Comparison of ENCODE assay signal across 10 cellular contexts in the genomic region with DNA sequence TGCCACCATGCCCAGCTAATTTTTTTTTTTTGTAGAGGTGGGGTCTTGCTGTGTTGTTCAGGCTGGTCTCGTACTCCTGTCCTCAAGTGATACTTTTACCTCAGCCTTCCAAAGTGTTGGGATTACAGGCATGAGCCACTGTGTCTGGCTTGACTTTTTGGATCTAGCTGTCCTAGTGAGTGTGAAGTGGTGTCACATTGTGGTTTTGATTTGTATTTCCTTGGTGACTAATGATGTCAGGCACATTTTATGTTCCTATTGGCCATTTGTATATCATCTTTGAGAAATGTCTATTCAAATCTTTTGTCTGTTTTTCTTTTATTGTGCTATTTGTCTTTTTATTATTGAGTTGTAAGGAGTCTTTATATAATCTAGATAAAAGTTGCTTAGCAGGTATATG. TPM values are rescaled to one million over a fixed set of nuclear protein-coding genes. Genes with fewer than 3 reads are reported as not detected.
DNase-seq lines count a peak whose midpoint lies in the region; ATAC-seq, FAIRE-seq and TF ChIP-seq lines count a peak whose summit lies in the region.
"Had no signal": no experiment of that assay in that cellular context is flagged by ENCODE, and none has a peak within 500 bp of the region (broad histone marks: within the 10 kb centered on the region; RNA-seq: fewer than 3 reads in every experiment).

No MANE protein-coding gene starts in this region.

- intact Hi-C loops in naive thymus-derived CD4-positive, alpha-beta T cell (cut with micrococcal nuclease) = no loop called here

- CTCF ChIA-PET in GM10248 (lab: Yijun Ruan, JAX) = no interaction called here
- CTCF ChIA-PET in naive thymus-derived CD4-positive, alpha-beta T cell (lab: Charles Lee) = no interaction called here

- no peaks in the 10 kb centered on the region for H3K79me2 ChIP-seq in MM.1S (ENCODE audit: low read length)

- POLR2A ChIA-PET in GM10248 (lab: Yijun Ruan, JAX) = no interaction called here
- POLR2A ChIA-PET in naive thymus-derived CD4-positive, alpha-beta T cell (lab: Charles Lee) = no interaction called here

- H3K27me3 Mint-ChIP-seq in naive thymus-derived CD4-positive, alpha-beta T cell = no peaks in the 10 kb centered on the region

- FAIRE-seq in bronchial epithelial cell (lab: Jason Lieb, UNC) = no peak

- H3K9ac ChIP-seq in MM.1S (ENCODE audit: low read length) = no peak overlapping the region

- peak; percentile 12 for DNase-seq in GM10248 (ENCODE audit: extremely low spot score)
- DNase-seq in bronchial epithelial cell (ENCODE audit: low read depth) = peak; percentile 53
- DNase-seq in naive thymus-derived CD4-positive, alpha-beta T cell = peak in 5 of 9 donors; percentile 5 to 30 (median 13)
- no peak for DNase-seq in NK-92 (lab: John Stamatoyannopoulos, UW; ENCODE audit: unreplicated experiment)
- DNase-seq in MM.1S = no peak
- DNase-seq: uterus had no signal

- H4K20me1 ChIP-seq in MM.1S (ENCODE audit: insufficient read depth, low read length) = no peaks in the 10 kb centered on the region

- H3K36me3 ChIP-seq in bronchial epithelial cell (ENCODE audit: control insufficient read depth, insufficient read depth, low read length) = peaks cover 3% of the 10 kb centered on the region
- H3K36me3 ChIP-seq in naive thymus-derived CD4-positive, alpha-beta T cell (ENCODE audit: control insufficient read depth in 2 of 3, insufficient read depth in 3 of 3, low read length in 3 of 3) = peaks cover 0 to 28% (median 4%) of the 10 kb centered on the region in 3 experiments
- H3K36me3 ChIP-seq in MM.1S (replicated peaks; ENCODE audit: insufficient read depth, low read length) = peaks cover 16% of the 10 kb centered on the region; the same call in 1 of the 2 replicates
- H3K36me3 ChIP-seq: uterus had no signal

- no peaks in the 10 kb centered on the region for H3K9me3 ChIP-seq in naive thymus-derived CD4-positive, alpha-beta T cell (ENCODE audit: control insufficient read depth in 2 of 3, low read length in 3 of 3)
- no peaks in the 10 kb centered on the region for H3K9me3 ChIP-seq in MM.1S (replicated peaks; ENCODE audit: insufficient read depth, low read length)
- H3K9me3 ChIP-seq: uterus had no signal

- peaks cover 0 to 18% (median 12%) of the 10 kb centered on the region in 7 donors for H3K4me1 Mint-ChIP-seq in naive thymus-derived CD4-positive, alpha-beta T cell

- ATAC-seq in HG03066 (IDR thresholded peaks at IDR 0.05; ENCODE audit: low read depth, unreplicated experiment) = peak; percentile 54
- ATAC-seq in naive thymus-derived CD4-positive, alpha-beta T cell = peak; percentile 78
- ATAC-seq in HG02571 (IDR thresholded peaks at IDR 0.05; ENCODE audit: unreplicated experiment) = no peak
- no peak for ATAC-seq in GM21825 (IDR thresholded peaks at IDR 0.05; ENCODE audit: unreplicated experiment)

- H3K27me3 ChIP-seq in bronchial epithelial cell (ENCODE audit: control insufficient read depth, insufficient read depth, low read length) (no peaks in the 10 kb centered on the region), MM.1S (replicated peaks; ENCODE audit: insufficient read depth, low read length) (no peaks in the 10 kb centered on the region)
- H3K27me3 ChIP-seq in naive thymus-derived CD4-positive, alpha-beta T cell (ENCODE audit: control insufficient read depth in 2 of 2, insufficient read depth in 2 of 2, low read length in 2 of 2) = no peaks in the 10 kb centered on the region
- H3K27me3 ChIP-seq: uterus had no signal

- H3K4me3 Mint-ChIP-seq in naive thymus-derived CD4-positive, alpha-beta T cell = no peak overlapping the region

- no peaks in the 10 kb centered on the region for H3F3A ChIP-seq in MM.1S (ENCODE audit: insufficient read depth, low read length)

- peaks cover 8 to 52% (median 38%) of the 10 kb centered on the region in 5 donors for H3K36me3 Mint-ChIP-seq in naive thymus-derived CD4-positive, alpha-beta T cell

- no peaks in the 10 kb centered on the region for H3K9me2 ChIP-seq in MM.1S (replicated peaks; ENCODE audit: insufficient read depth, low read length)

- no peak overlapping the region for H2AFZ ChIP-seq in MM.1S (ENCODE audit: low read length)

- H3K4me3 ChIP-seq in bronchial epithelial cell (ENCODE audit: low read depth, low read length) = no peak overlapping the region
- no peak overlapping the region for H3K4me3 ChIP-seq in naive thymus-derived CD4-positive, alpha-beta T cell (ENCODE audit: low read length)
- H3K4me3 ChIP-seq in MM.1S (ENCODE audit: low read length) = no peak overlapping the region
- H3K4me3 ChIP-seq: uterus had no signal

- no peak for TF ChIP-seq CTCF in GM10248 (IDR thresholded peaks at IDR 0.05; ENCODE audit: control extremely low read depth, extremely low read depth, low read depth, missing control alignments)
- no peak for TF ChIP-seq CTCF in bronchial epithelial cell (IDR thresholded peaks at IDR 0.05; ENCODE audit: insufficient read depth, low read length, severe bottlenecking)
- TF ChIP-seq CTCF in MM.1S (IDR thresholded peaks at IDR 0.05; ENCODE audit: low read length) = no peak

- H3K4me2 ChIP-seq in MM.1S (ENCODE audit: low read depth, low read length) = no peak overlapping the region

- peak overlapping the region in 3 of 9 donors; percentile 47 to 72 (median 52) for H3K27ac Mint-ChIP-seq in naive thymus-derived CD4-positive, alpha-beta T cell

- H3K27ac ChIP-seq in naive thymus-derived CD4-positive, alpha-beta T cell (ENCODE audit: low read depth, low read length) = no peak overlapping the region
- H3K27ac ChIP-seq in MM.1S (ENCODE audit: low read length) = no peak overlapping the region
- H3K27ac ChIP-seq: HL-60, uterus had no signal

- H3K9me3 Mint-ChIP-seq in naive thymus-derived CD4-positive, alpha-beta T cell = no peaks in the 10 kb centered on the region

- no peaks in the 10 kb centered on the region for H3K4me1 ChIP-seq in naive thymus-derived CD4-positive, alpha-beta T cell (ENCODE audit: control insufficient read depth in 2 of 2, insufficient read depth in 2 of 2, low read length in 2 of 2)
- H3K4me1 ChIP-seq in MM.1S (ENCODE audit: low read length) = no peaks in the 10 kb centered on the region
- H3K4me1 ChIP-seq: uterus had no signal

RNA-seq across cellular contexts. Expression of a gene that starts 53.5 kb away (rescaled TPM):
- total RNA-seq in bronchial epithelial cell = 19.3 and 21.3 TPM in 2 replicates
- total RNA-seq in naive thymus-derived CD4-positive, alpha-beta T cell = 10 to 100 TPM; 22.4 to 41.0 (median 29.8) TPM
- polyA plus RNA-seq in naive thymus-derived CD4-positive, alpha-beta T cell = 10 to 100 TPM; 21.5 to 22.0 TPM

Comparison
In these comparisons a context has a peak if more than half of its experiments do, and no peak if none do; other contexts are left out.
1. DNase-seq: peak in GM10248 (single experiment), bronchial epithelial cell (single experiment) and naive thymus-derived CD4-positive, alpha-beta T cell (5 of 9); none in NK-92 (single experiment) and MM.1S (single experiment).
2. ATAC-seq: peak in HG03066 (single experiment) and naive thymus-derived CD4-positive, alpha-beta T cell (single experiment); none in HG02571 (single experiment) and GM21825 (single experiment).